In genomic region chr6:163457637-163458561, GRCh38 we compare ENCODE assay signal across 9 cellular contexts. TPM values are rescaled to one million over a fixed set of nuclear protein-coding genes. Genes with fewer than 3 reads are reported as not detected.
DNase-seq lines count a peak whose midpoint lies in the region; ATAC-seq and TF ChIP-seq lines count a peak whose summit lies in the region.
"Had no signal": no experiment of that assay in that cellular context is flagged by ENCODE, and none has a peak within 500 bp of the region (broad histone marks: within the 10 kb centered on the region; RNA-seq: fewer than 3 reads in every experiment).

No MANE protein-coding gene starts in this region.

- CTCF ChIA-PET in T-cell (lab: Charles Lee), result interaction anchor here in 1 of 2 donors (0.6 kb wide), 1 partner anchor 16 kb away, joined by 4 read pairs; no protein-coding TSS in a partner anchor

- H2AFZ ChIP-seq in smooth muscle cell (ENCODE audit: low read depth), result no peak overlapping the region

- peak overlapping the region; percentile 12 for H3K4me2 ChIP-seq in smooth muscle cell

- H3K27ac Mint-ChIP-seq in T-cell, result peak overlapping the region; percentile 79 to 81

- H3K79me2 ChIP-seq in smooth muscle cell (ENCODE audit: low read depth), result peaks cover 98% of the 10 kb centered on the region

- H4K20me1 ChIP-seq in smooth muscle cell (ENCODE audit: low read depth), result peaks cover 100% of the 10 kb centered on the region

- DNase-seq in SIG-M5 treated with dmso at 0.1 percent for 504 hours (lab: John Stamatoyannopoulos, UW; ENCODE audit: unreplicated experiment), result peak; percentile 44
- no peak for DNase-seq in SIG-M5 (lab: John Stamatoyannopoulos, UW)
- no peak for DNase-seq in T-cell
- DNase-seq in foreskin melanocyte, result peak; percentile 27
- no peak for DNase-seq in smooth muscle cell (lab: John Stamatoyannopoulos, UW; ENCODE audit: unreplicated experiment)
- DNase-seq in effector memory CD4-positive, alpha-beta T cell, result no peak
- no peak for DNase-seq in central memory CD4-positive, alpha-beta T cell
- no peak for DNase-seq in D341Med (ENCODE audit: low spot score)

- POLR2A ChIA-PET in T-cell (lab: Charles Lee), result interaction anchor here (0.6 to 0.8 kb wide), 2 partner anchors 12 to 52 kb away, joined by 3 to 5 read pairs; no protein-coding TSS in a partner anchor

- H3K4me3 Mint-ChIP-seq in T-cell, result peak overlapping the region in 2 of 3 donors; percentile 13 to 52

- TF ChIP-seq CTCF in smooth muscle cell (IDR thresholded peaks at IDR 0.05; ENCODE audit: borderline replicate concordance, insufficient read depth, poor library complexity, severe bottlenecking), result no peak

- peaks cover 5% of the 10 kb centered on the region for H3K36me3 Mint-ChIP-seq in T-cell

- H3K4me1 ChIP-seq in smooth muscle cell (ENCODE audit: low read depth), result peaks cover 28% of the 10 kb centered on the region
- H3K4me1 ChIP-seq in effector memory CD4-positive, alpha-beta T cell (ENCODE audit: control insufficient read depth, insufficient read depth, low read length, poor library complexity, severe bottlenecking), result peaks cover 19% of the 10 kb centered on the region

- peaks cover 67 to 71% (median 69%) of the 10 kb centered on the region in 3 donors for H3K4me1 Mint-ChIP-seq in T-cell

- H3K9me3 ChIP-seq in smooth muscle cell (replicated peaks; ENCODE audit: low read depth), result no peaks in the 10 kb centered on the region
- no peaks in the 10 kb centered on the region for H3K9me3 ChIP-seq in effector memory CD4-positive, alpha-beta T cell (ENCODE audit: control insufficient read depth, low read length)

- H3K4me3 ChIP-seq in smooth muscle cell, result no peak overlapping the region
- H3K4me3 ChIP-seq in effector memory CD4-positive, alpha-beta T cell (ENCODE audit: insufficient read depth, low read depth, low read length, poor library complexity, severe bottlenecking), result no peak overlapping the region
- H3K4me3 ChIP-seq: skin epidermis had no signal

- no peaks in the 10 kb centered on the region for H3K36me3 ChIP-seq in smooth muscle cell (ENCODE audit: low read depth)
- no peaks in the 10 kb centered on the region for H3K36me3 ChIP-seq in effector memory CD4-positive, alpha-beta T cell (ENCODE audit: control insufficient read depth, insufficient read depth, low read length)

- no peak overlapping the region for H3K9ac ChIP-seq in smooth muscle cell (ENCODE audit: low read depth)

- no peaks in the 10 kb centered on the region for H3K27me3 ChIP-seq in smooth muscle cell (ENCODE audit: low read depth)
- no peaks in the 10 kb centered on the region for H3K27me3 ChIP-seq in effector memory CD4-positive, alpha-beta T cell (replicated peaks; ENCODE audit: control insufficient read depth, insufficient read depth, low read length, poor library complexity, severe bottlenecking)

- peak overlapping the region; percentile 73 for H3K27ac ChIP-seq in smooth muscle cell (ENCODE audit: low read depth)
- no peak overlapping the region for H3K27ac ChIP-seq in effector memory CD4-positive, alpha-beta T cell (ENCODE audit: insufficient read depth, low read length, poor library complexity, severe bottlenecking)

- no peaks in the 10 kb centered on the region for H3K9me3 Mint-ChIP-seq in T-cell

- no peaks in the 10 kb centered on the region for H3K27me3 Mint-ChIP-seq in T-cell

- ATAC-seq in T-cell (replicated peaks in 1 of 4), result peak; percentile 17 to 30 (median 24)

- peaks cover 15% of the 10 kb centered on the region for H3F3A ChIP-seq in smooth muscle cell (ENCODE audit: low read depth)

- WGBS in smooth muscle cell (ENCODE audit: low lambda C conversion rate), result 69% methylated on average over 3 of the region's 3 CpGs

RNA-seq across cellular contexts. Expression of gene QKI, which starts 43.4 kb away (rescaled TPM):
- total RNA-seq in T-cell (10 to 100 TPM; 50.2 to 84.3 (median 52.2) TPM), smooth muscle cell (162 and 168 TPM in 2 replicates)
- polyA plus RNA-seq in smooth muscle cell, result 65.1 and 67.0 TPM in 2 replicates

Comparison
In these comparisons a context has a peak if more than half of its experiments do, and no peak if none do; other contexts are left out.
1. DNase-seq: peak in SIG-M5 treated with dmso at 0.1 percent for 504 hours (single experiment) and foreskin melanocyte (single experiment); none in SIG-M5 (single experiment), T-cell (0 of 34), smooth muscle cell (single experiment), effector memory CD4-positive, alpha-beta T cell (0 of 3), central memory CD4-positive, alpha-beta T cell (single experiment) and D341Med (single experiment).